1 cellular context compared by ENCODE assay signal in the genomic region with DNA sequence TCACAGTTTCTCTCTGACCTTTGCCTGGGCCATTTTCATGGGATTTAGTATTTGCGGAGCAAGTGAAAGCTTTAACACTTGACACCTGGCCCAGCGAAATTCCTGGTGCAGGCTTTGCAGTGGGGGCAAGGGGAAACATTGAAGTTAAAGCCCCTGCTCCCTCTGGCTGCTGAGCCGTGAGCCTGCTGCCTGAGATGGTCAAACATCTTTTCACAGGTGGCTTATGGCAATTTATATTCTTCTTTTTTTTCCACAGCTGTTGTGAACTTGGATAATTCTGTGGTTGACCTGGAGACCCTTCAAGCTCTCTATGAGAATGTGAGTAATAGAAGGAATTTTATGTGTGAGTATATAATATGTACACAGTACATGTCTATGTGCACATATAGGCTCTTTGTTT.
TF ChIP-seq lines count a peak whose summit lies in the region.

No MANE protein-coding gene starts in this region.

TF ChIP-seq in IMR-90, 13 proteins besides CTCF, POLR2A, EP300 and RAD21:
- no peak for TF ChIP-seq MXI1 (IDR thresholded peaks at IDR 0.05; ENCODE audit: borderline replicate concordance, low read depth, low read length)
- no peak for TF ChIP-seq NFE2L2 (IDR thresholded peaks at IDR 0.05; ENCODE audit: low read depth, low read length)
- no peak for TF ChIP-seq FOS (IDR thresholded peaks at IDR 0.05; ENCODE audit: low read depth, low read length)
- no peak for TF ChIP-seq CEBPB (IDR thresholded peaks at IDR 0.05; ENCODE audit: low read depth, low read length)
- no peak for TF ChIP-seq MAZ (IDR thresholded peaks at IDR 0.05; ENCODE audit: borderline replicate concordance, low read depth, low read length)
- no peak for TF ChIP-seq MAFK (IDR thresholded peaks at IDR 0.05; ENCODE audit: low read depth, low read length)
- TF ChIP-seq SMC3 (IDR thresholded peaks at IDR 0.05; ENCODE audit: low read depth, low read length): no peak
